28 cellular contexts compared by ENCODE assay signal in genomic region chr6:112682088-112682487, GRCh38.
"Had no signal": no experiment of that assay in that cellular context is flagged by ENCODE, and none has a peak within 500 bp of the region (broad histone marks: within the 10 kb centered on the region; RNA-seq: fewer than 3 reads in every experiment).

No MANE protein-coding gene starts in this region.

- H3K27ac ChIP-seq: colonic mucosa, esophagus squamous epithelium, ovary, psoas muscle, sigmoid colon, spleen, testis, tibial artery had no signal

- H3K4me1 Mint-ChIP-seq: endodermal cell; memory B cell; naive B cell; neural crest cell; stimulated activated memory B cell treated with anti-CD40 and anti-IgM and Interleukin-4, amounts not matched to agents 10 μg/mL and 1 μg/mL and 100 μg/mL, for 72 hours had no signal

- H3K4me3 ChIP-seq: colonic mucosa, esophagus squamous epithelium, lung, mucosa of descending colon, ovary, psoas muscle, sigmoid colon, spleen, testis, tibial artery had no signal

- H3K36me3 Mint-ChIP-seq: memory B cell; mesothelial cell of epicardium; naive B cell; natural killer cell treated with Interleukin-12 subunit alpha and Interleukin-12 subunit beta and Interleukin-15 and Interleukin-18, amount 100 ng/mL, for 72 hours; stimulated activated memory B cell treated with anti-CD40 and anti-IgM and Interleukin-4, amounts not matched to agents 10 μg/mL and 1 μg/mL and 100 μg/mL, for 72 hours; type B pancreatic cell had no signal

- H3K27me3 ChIP-seq: colonic mucosa, esophagus squamous epithelium, ovary, sigmoid colon, spleen, testis, tibial artery had no signal

- H3K4me1 ChIP-seq: colonic mucosa, psoas muscle, sigmoid colon, spleen, testis had no signal

- H3K36me3 ChIP-seq: colonic mucosa, esophagus squamous epithelium, ovary, sigmoid colon, spleen, tibial artery had no signal

- H3K9me3 ChIP-seq: colonic mucosa, esophagus squamous epithelium, mucosa of descending colon, ovary, psoas muscle, sigmoid colon, spleen, testis, tibial artery had no signal

- H3K27ac Mint-ChIP-seq: dendritic cell treated with granulocyte-macrophage colony-stimulating factor and Interleukin-4, amounts not matched to agents 40 ng/mL and 50 ng/mL, for 4 days; endodermal cell; memory B cell; mesothelial cell of epicardium; natural killer cell treated with Interleukin-12 subunit alpha and Interleukin-12 subunit beta and Interleukin-15 and Interleukin-18, amount 100 ng/mL, for 72 hours; stimulated activated memory B cell treated with anti-CD40 and anti-IgM and Interleukin-4, amounts not matched to agents 10 μg/mL and 1 μg/mL and 100 μg/mL, for 72 hours; type B pancreatic cell had no signal

- DNase-seq: colonic mucosa; effector CD8-positive, alpha-beta T cell; endodermal cell; erythroblast; esophagus squamous epithelium; head of caudate nucleus; mucosa of descending colon; naive B cell; ovary; posterior cingulate gyrus; psoas muscle; right cardiac atrium; sigmoid colon; spleen; stimulated activated CD4-positive, alpha-beta T cell treated with anti-CD3 and anti-CD28 coated beads, Interleukin-4, amount 100 ng/mL, for 4 hours; stimulated activated naive CD8-positive, alpha-beta T cell treated with anti-CD3 and anti-CD28 coated beads, Interleukin-15, Interleukin-2, amounts not matched to agents 100 U/mL and 50 U/mL, for 24 hours; substantia nigra; testis; tibial artery had no signal

- ATAC-seq: left lobe of liver; mucosa of descending colon; natural killer cell treated with Interleukin-12 subunit alpha and Interleukin-12 subunit beta and Interleukin-15 and Interleukin-18, amount 100 ng/mL, for 72 hours; psoas muscle; right cardiac atrium; stimulated activated memory B cell treated with anti-CD40 and anti-IgM and Interleukin-4, amounts not matched to agents 10 μg/mL and 1 μg/mL and 100 μg/mL, for 72 hours; stimulated activated naive CD8-positive, alpha-beta T cell treated with anti-CD3 and anti-CD28 coated beads, Interleukin-15, Interleukin-2, amounts not matched to agents 100 U/mL and 50 U/mL, for 24 hours had no signal

- H3K4me3 Mint-ChIP-seq: dendritic cell treated with granulocyte-macrophage colony-stimulating factor and Interleukin-4, amounts not matched to agents 40 ng/mL and 50 ng/mL, for 4 days; endodermal cell; memory B cell; mesothelial cell of epicardium; natural killer cell treated with Interleukin-12 subunit alpha and Interleukin-12 subunit beta and Interleukin-15 and Interleukin-18, amount 100 ng/mL, for 72 hours; neural crest cell; stimulated activated memory B cell treated with anti-CD40 and anti-IgM and Interleukin-4, amounts not matched to agents 10 μg/mL and 1 μg/mL and 100 μg/mL, for 72 hours; type B pancreatic cell had no signal

- H3K9me3 Mint-ChIP-seq: dendritic cell treated with granulocyte-macrophage colony-stimulating factor and Interleukin-4, amounts not matched to agents 40 ng/mL and 50 ng/mL, for 4 days; endodermal cell; memory B cell; mesothelial cell of epicardium; naive B cell; stimulated activated memory B cell treated with anti-CD40 and anti-IgM and Interleukin-4, amounts not matched to agents 10 μg/mL and 1 μg/mL and 100 μg/mL, for 72 hours; type B pancreatic cell had no signal

- H3K27me3 Mint-ChIP-seq: dendritic cell treated with granulocyte-macrophage colony-stimulating factor and Interleukin-4, amounts not matched to agents 40 ng/mL and 50 ng/mL, for 4 days; memory B cell; naive B cell; natural killer cell treated with Interleukin-12 subunit alpha and Interleukin-12 subunit beta and Interleukin-15 and Interleukin-18, amount 100 ng/mL, for 72 hours; stimulated activated memory B cell treated with anti-CD40 and anti-IgM and Interleukin-4, amounts not matched to agents 10 μg/mL and 1 μg/mL and 100 μg/mL, for 72 hours; type B pancreatic cell had no signal
